ENCODE assay signal across 10 cellular contexts in the genomic region with DNA sequence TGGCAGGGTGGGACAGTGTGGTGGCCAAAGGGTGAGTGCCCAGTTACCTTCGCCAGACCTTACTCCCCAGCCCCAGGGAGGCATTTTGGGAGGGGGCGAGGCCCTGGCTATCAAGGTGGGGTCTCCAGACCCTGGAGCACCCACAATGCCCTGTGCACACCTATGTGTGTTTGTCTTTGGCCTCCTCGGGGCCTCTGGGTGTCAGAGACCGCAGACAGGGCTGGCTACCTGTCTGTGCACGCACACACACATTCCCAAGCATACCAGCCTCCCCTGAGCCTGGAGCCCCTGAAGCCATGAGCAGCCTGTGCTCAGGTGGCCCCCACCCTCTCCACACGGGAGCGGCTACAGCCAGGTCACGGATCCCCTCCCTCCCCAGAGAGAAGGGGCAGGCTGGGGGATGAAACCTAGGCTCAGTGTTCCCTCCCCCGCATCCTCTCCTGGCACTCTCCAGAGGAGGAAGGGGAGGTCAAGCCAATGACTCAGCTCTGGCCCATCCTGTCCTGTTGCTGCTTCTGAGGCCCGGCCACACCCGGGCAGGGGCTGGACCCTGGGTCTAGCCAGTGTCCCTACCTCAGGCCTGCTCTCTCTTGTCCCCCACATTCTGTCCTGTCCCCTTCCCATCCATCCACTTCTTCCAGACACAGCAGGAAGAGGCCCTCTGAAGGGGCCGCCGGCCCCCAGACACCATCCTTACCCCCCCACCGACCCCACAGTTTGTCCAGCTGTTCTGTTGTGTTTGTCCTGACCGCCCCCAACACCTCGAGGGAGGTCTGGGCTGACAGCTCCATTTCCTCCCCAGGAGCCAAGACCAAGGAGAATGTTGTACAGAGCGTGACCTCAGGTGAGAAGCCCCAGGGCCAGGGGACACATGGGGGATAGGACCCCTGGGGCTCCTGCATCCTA. TPM values are rescaled to one million over a fixed set of nuclear protein-coding genes. Genes with fewer than 3 reads are reported as not detected.
A peak's percentile ranks its signal among the peaks of the same experiment; 100 is the strongest.
DNase-seq lines count a peak whose midpoint lies in the region; ATAC-seq and TF ChIP-seq lines count a peak whose summit lies in the region.
"Had no signal": no experiment of that assay in that cellular context is flagged by ENCODE, and none has a peak within 500 bp of the region (broad histone marks: within the 10 kb centered on the region; RNA-seq: fewer than 3 reads in every experiment).

No MANE protein-coding gene starts in this region.

- H3K9me3 ChIP-seq in Caco-2 (no peaks in the 10 kb centered on the region), SJSA1 (replicated peaks) (no peaks in the 10 kb centered on the region)

- no peak overlapping the region for H3K4me3 ChIP-seq in Caco-2 (ENCODE audit: low read depth, low read length)
- no peak overlapping the region for H3K4me3 ChIP-seq in SJSA1
- H3K4me3 ChIP-seq in fibroblast of pulmonary artery (replicated peaks; ENCODE audit: low read depth, low read length) = peak overlapping the region; percentile 1

- H3K4me3 Mint-ChIP-seq in Caco-2 (ENCODE audit: unreplicated experiment) (no peak overlapping the region), osteocyte (ENCODE audit: unreplicated experiment) (no peak overlapping the region)
- H3K4me3 Mint-ChIP-seq: stimulated activated naive CD8-positive, alpha-beta T cell treated with anti-CD3 and anti-CD28 coated beads, Interleukin-15, Interleukin-2, amounts not matched to agents 100 ng/mL and 50 ng/mL, for 24 hours had no signal

- intact Hi-C loops in Caco-2 (cut with micrococcal nuclease; ENCODE audit: unreplicated experiment) = no loop called here

- no peaks in the 10 kb centered on the region for H3K27me3 Mint-ChIP-seq in Caco-2 (ENCODE audit: insufficient read depth, unreplicated experiment)
- H3K27me3 Mint-ChIP-seq in osteocyte (ENCODE audit: unreplicated experiment) = no peaks in the 10 kb centered on the region
- H3K27me3 Mint-ChIP-seq: stimulated activated naive CD8-positive, alpha-beta T cell treated with anti-CD3 and anti-CD28 coated beads, Interleukin-15, Interleukin-2, amounts not matched to agents 100 ng/mL and 50 ng/mL, for 24 hours had no signal

- POLR2A ChIA-PET in Caco-2 (lab: Charles Lee) = interaction anchor here (0.6 kb wide), 1 partner anchor 117 kb away, joined by 3 read pairs; no protein-coding TSS in a partner anchor

- H3K27ac Mint-ChIP-seq in Caco-2 (ENCODE audit: unreplicated experiment) (peak overlapping the region; percentile 80), osteocyte (ENCODE audit: unreplicated experiment) (peak overlapping the region; percentile 75)
- H3K27ac Mint-ChIP-seq: stimulated activated naive CD8-positive, alpha-beta T cell treated with anti-CD3 and anti-CD28 coated beads, Interleukin-15, Interleukin-2, amounts not matched to agents 100 ng/mL and 50 ng/mL, for 24 hours had no signal

- TF ChIP-seq CTCF in Caco-2 (IDR thresholded peaks at IDR 0.05; ENCODE audit: insufficient read depth in 1 of 2, low read depth in 1 of 2, low read length in 1 of 2, severe bottlenecking in 1 of 2, unreplicated experiment in 1 of 2) (no peak), fibroblast of pulmonary artery (IDR thresholded peaks at IDR 0.05; ENCODE audit: low read length, missing control alignments) (no peak), osteocyte (IDR thresholded peaks at IDR 0.05) (no peak)

- CTCF ChIA-PET in Caco-2 (lab: Charles Lee) = interaction anchor here (1.1 kb wide), 1 partner anchor 103 kb away, joined by 3 read pairs; no protein-coding TSS in a partner anchor

- H3K4me1 ChIP-seq in Caco-2 (peaks cover 18% of the 10 kb centered on the region), SJSA1 (replicated peaks) (peaks cover 27% of the 10 kb centered on the region)

- H3K27ac ChIP-seq in SJSA1 = peak overlapping the region; percentile 46

- H3K4me1 Mint-ChIP-seq in Caco-2 (ENCODE audit: low read depth, unreplicated experiment) = no peaks in the 10 kb centered on the region
- peaks cover 48% of the 10 kb centered on the region for H3K4me1 Mint-ChIP-seq in osteocyte (ENCODE audit: unreplicated experiment)

- no peaks in the 10 kb centered on the region for H3K27me3 ChIP-seq in Caco-2 (replicated peaks; ENCODE audit: control insufficient read depth, insufficient read depth, low read length)
- no peaks in the 10 kb centered on the region for H3K27me3 ChIP-seq in SJSA1 (replicated peaks)

- no TSS peak for BruUV-seq in Caco-2 (replicated peaks; lab: Mats Ljungman, UMichigan)

- no peaks in the 10 kb centered on the region for H3K36me3 ChIP-seq in Caco-2 (ENCODE audit: control insufficient read depth, insufficient read depth, low read length)
- H3K36me3 ChIP-seq in SJSA1 = no peaks in the 10 kb centered on the region

- H3K9me3 Mint-ChIP-seq in Caco-2 (ENCODE audit: unreplicated experiment) (no peaks in the 10 kb centered on the region), osteocyte (ENCODE audit: unreplicated experiment) (no peaks in the 10 kb centered on the region)
- H3K9me3 Mint-ChIP-seq: stimulated activated naive CD8-positive, alpha-beta T cell treated with anti-CD3 and anti-CD28 coated beads, Interleukin-15, Interleukin-2, amounts not matched to agents 100 ng/mL and 50 ng/mL, for 24 hours had no signal

- peak; percentile 43 to 78 for DNase-seq in Caco-2
- peak; percentile 47 to 72 for DNase-seq in SJSA1 (ENCODE audit: low read depth in 1 of 2, low spot score in 2 of 2)
- DNase-seq in fibroblast of pulmonary artery (ENCODE audit: low read depth) = peak; percentile 83
- no peak for DNase-seq in osteocyte (ENCODE audit: extremely low spot score, unreplicated experiment)
- no peak for DNase-seq in NOMO-1 treated with DMSO at 0.1 percent for 48 hours (lab: John Stamatoyannopoulos, UW; ENCODE audit: unreplicated experiment)
- no peak for DNase-seq in stimulated activated CD4-positive, alpha-beta T cell treated with anti-CD3 and anti-CD28 coated beads, Interleukin-4, amount 100 ng/mL, for 4 hours
- DNase-seq: activated CD4-positive, alpha-beta T cell treated with anti-CD3 and anti-CD28 coated beads for 1 hour had no signal

- H3K36me3 Mint-ChIP-seq in Caco-2 (ENCODE audit: insufficient read depth, unreplicated experiment) (no peaks in the 10 kb centered on the region), osteocyte (ENCODE audit: unreplicated experiment) (no peaks in the 10 kb centered on the region)

- ATAC-seq in GM18861 (IDR thresholded peaks at IDR 0.05; ENCODE audit: unreplicated experiment) (no peak), GM21423 (IDR thresholded peaks at IDR 0.05; ENCODE audit: unreplicated experiment) (no peak)

RNA-seq across cellular contexts. Expression of gene SNCG, which starts 0.7 kb away (rescaled TPM):
- total RNA-seq in Caco-2 (2022) = 0.45 TPM in 1 of 2 replicates, not detected in the other
- total RNA-seq in SJSA1 (2014; rRNA removed; shearing (Covaris generic)) = 0.74 TPM in 1 of 2 replicates, not detected in the other
- total RNA-seq in osteocyte = 0.73 TPM in 1 of 2 replicates, not detected in the other

RNA-seq across cellular contexts. Expression of gene MMRN2, which starts 1.7 kb away (rescaled TPM):
- 0.21 and 0.64 TPM in 2 replicates for total RNA-seq in Caco-2 (2022)
- total RNA-seq in SJSA1 (2014; rRNA removed; shearing (Covaris generic)) = 1.5 TPM in 1 of 2 replicates, not detected in the other
- 0.57 TPM in 1 of 2 replicates, not detected in the other for total RNA-seq in osteocyte

RNA-seq across cellular contexts. Expression of gene ADIRF, which starts 9.2 kb away (rescaled TPM):
- total RNA-seq in Caco-2 (2022) = 0.49 TPM in 1 of 2 replicates, not detected in the other
- not detected in 2 replicates for total RNA-seq in SJSA1 (2014; rRNA removed; shearing (Covaris generic))
- total RNA-seq in osteocyte = not detected in 2 replicates

Comparison
In these comparisons a context has a peak if more than half of its experiments do, and no peak if none do; other contexts are left out.
1. DNase-seq: peak in Caco-2 (2 of 2), SJSA1 (2 of 2) and fibroblast of pulmonary artery (single experiment); none in osteocyte (single experiment), NOMO-1 treated with DMSO at 0.1 percent for 48 hours (single experiment) and stimulated activated CD4-positive, alpha-beta T cell treated with anti-CD3 and anti-CD28 coated beads, Interleukin-4, amount 100 ng/mL, for 4 hours (0 of 2).